Comparison of ENCODE assay signal across 1 cellular context in the genomic region with DNA sequence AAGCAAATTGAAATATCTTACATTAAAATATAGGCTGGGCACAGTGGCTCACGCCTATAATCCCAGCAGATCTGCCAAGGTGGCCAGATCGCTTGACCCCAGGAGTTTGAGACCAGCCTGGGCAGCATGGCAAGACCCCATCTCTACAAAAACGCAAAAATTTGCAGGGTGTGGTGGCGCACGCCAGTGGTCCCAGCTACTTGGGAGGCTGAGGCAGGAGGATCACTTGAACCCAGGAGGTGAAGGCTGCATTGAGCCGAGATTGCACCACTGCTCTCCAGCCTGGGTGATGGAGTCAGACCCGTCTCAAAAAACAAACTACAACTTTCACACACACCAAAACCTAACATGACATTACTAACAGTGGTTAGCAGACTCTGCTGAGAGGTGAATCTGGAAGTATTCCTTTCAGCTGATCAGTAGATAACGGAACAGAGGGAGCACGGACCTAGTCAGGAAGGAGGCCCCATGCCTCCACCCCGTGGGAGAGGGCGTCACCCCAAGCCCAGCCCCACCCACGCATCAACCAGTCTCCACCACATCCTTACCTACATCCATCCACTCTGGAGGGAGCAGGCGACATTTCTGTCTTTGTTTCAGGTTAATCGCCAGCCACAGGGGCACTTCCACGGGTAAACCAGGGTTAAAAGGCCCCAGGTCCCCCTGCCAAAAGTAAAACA.
TF ChIP-seq lines count a peak whose summit lies in the region.

No MANE protein-coding gene starts in this region.

TF ChIP-seq in H1, 55 proteins besides CTCF, POLR2A, EP300 and RAD21 (continued from another document):
- no peak for TF ChIP-seq EGR1 (IDR thresholded peaks at IDR 0.05; ENCODE audit: borderline replicate concordance, low read depth, low read length)
- TF ChIP-seq SIN3A (conservative IDR thresholded peaks at IDR 0.05 in 1 of 2, IDR thresholded peaks at IDR 0.05 in 1 of 2; ENCODE audit: low read depth in 1 of 2, low read length in 2 of 2): no peak
- no peak for TF ChIP-seq ZNF274 (IDR thresholded peaks at IDR 0.05; ENCODE audit: borderline replicate concordance, extremely low read depth, low read length)
- TF ChIP-seq, protein P1, sequence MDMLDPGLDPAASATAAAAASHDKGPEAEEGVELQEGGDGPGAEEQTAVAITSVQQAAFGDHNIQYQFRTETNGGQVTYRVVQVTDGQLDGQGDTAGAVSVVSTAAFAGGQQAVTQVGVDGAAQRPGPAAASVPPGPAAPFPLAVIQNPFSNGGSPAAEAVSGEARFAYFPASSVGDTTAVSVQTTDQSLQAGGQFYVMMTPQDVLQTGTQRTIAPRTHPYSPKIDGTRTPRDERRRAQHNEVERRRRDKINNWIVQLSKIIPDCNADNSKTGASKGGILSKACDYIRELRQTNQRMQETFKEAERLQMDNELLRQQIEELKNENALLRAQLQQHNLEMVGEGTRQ (IDR thresholded peaks at IDR 0.05; ENCODE audit: low read length): no peak
- TF ChIP-seq TEAD4 (IDR thresholded peaks at IDR 0.05; ENCODE audit: low read depth, low read length): no peak
- no peak for TF ChIP-seq BCL11A (IDR thresholded peaks at IDR 0.05; ENCODE audit: low read depth in 2 of 2, low read length in 2 of 2)
- no peak for TF ChIP-seq RBBP5 (IDR thresholded peaks at IDR 0.05; ENCODE audit: borderline replicate concordance, low read depth, low read length)
- no peak for TF ChIP-seq CHD1 (IDR thresholded peaks at IDR 0.05; ENCODE audit: low read depth, low read length)
